ENCODE assay signal across 34 cellular contexts in the genomic region with DNA sequence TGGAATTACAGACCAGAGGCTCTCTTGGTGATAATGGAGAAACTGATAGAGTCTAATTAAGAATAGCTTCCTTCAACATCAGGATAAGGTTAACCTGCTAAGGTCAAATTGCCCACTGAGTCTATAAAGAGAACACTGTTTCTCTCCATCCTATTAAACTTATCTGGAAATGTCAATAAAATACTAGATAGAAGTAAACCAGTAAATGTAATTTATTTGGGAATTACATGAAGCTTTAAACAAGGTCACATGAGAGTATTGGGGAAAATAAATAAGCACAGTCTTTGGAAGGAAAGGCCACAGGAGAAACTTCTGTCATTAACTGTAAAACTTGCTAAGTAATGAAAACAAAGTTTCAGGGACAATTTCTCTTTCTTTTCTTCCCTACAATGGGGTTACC.
"Had no signal": no experiment of that assay in that cellular context is flagged by ENCODE, and none has a peak within 500 bp of the region (broad histone marks: within the 10 kb centered on the region; RNA-seq: fewer than 3 reads in every experiment).

No MANE protein-coding gene starts in this region.

- H3K9me3 ChIP-seq: lower lobe of right lung, pancreas, prostate gland, thyroid gland, upper lobe of left lung, vagina had no signal

- H3K27ac ChIP-seq: breast epithelium, lower lobe of right lung, pancreas, skin epidermis, thyroid gland, upper lobe of left lung, vagina had no signal

- H3K4me3 Mint-ChIP-seq: activated CD4-positive, alpha-beta memory T cell treated with anti-CD3 and anti-CD28 coated beads, Interleukin-2, amount 10 ng/mL, durations not matched to agents 7 days and 5 days; activated CD4-positive, alpha-beta T cell treated with anti-CD3 and anti-CD28 coated beads, Interleukin-2, amount 10 ng/mL, durations not matched to agents 7 days and 5 days; activated naive CD4-positive, alpha-beta T cell treated with anti-CD3 and anti-CD28 coated beads, Interleukin-2, amount 10 ng/mL, durations not matched to agents 7 days and 5 days; activated naive CD8-positive, alpha-beta T cell treated with anti-CD3 and anti-CD28 coated beads, Interleukin-2, amount 10 ng/mL, durations not matched to agents 7 days and 5 days; activated T-cell treated with anti-CD3 and anti-CD28 coated beads, Interleukin-2, amount 50 U/mL, for 24 hours; naive B cell; stimulated activated memory B cell treated with anti-CD40 and anti-IgM and Interleukin-4, amounts not matched to agents 10 μg/mL and 1 μg/mL and 100 μg/mL, for 72 hours; stimulated activated naive CD8-positive, alpha-beta T cell treated with anti-CD3 and anti-CD28 coated beads, Interleukin-15, amount 100 ng/mL, for 72 hours; T-helper 1 cell treated with Interleukin-12 subunit alpha and Interleukin-12 subunit beta and Interleukin-4 antibody, amounts not matched to agents 30 μg/mL and 1 μg/mL, for 36 hours had no signal

- DNase-seq: activated CD4-positive, alpha-beta memory T cell treated with anti-CD3 and anti-CD28 coated beads, Interleukin-2, amount 10 ng/mL, durations not matched to agents 7 days and 5 days; activated CD4-positive, alpha-beta T cell treated with anti-CD3 and anti-CD28 coated beads, Interleukin-2, amount 10 ng/mL, durations not matched to agents 7 days and 5 days; activated CD4-positive, CD25-positive, alpha-beta regulatory T cell treated with anti-CD3 and anti-CD28 coated beads, Interleukin-2, amount 50 U/mL, for 72 hours; activated CD8-positive, alpha-beta memory T cell treated with anti-CD3 and anti-CD28 coated beads, Interleukin-2, amount 50 U/mL, for 48 hours; activated gamma-delta T cell; activated naive CD4-positive, alpha-beta T cell treated with anti-CD3 and anti-CD28 coated beads, Interleukin-2, amount 10 ng/mL, durations not matched to agents 7 days and 5 days; activated naive CD8-positive, alpha-beta T cell treated with anti-CD3 and anti-CD28 coated beads, Interleukin-2, amount 10 ng/mL, durations not matched to agents 7 days and 5 days; activated T-cell treated with anti-CD3 and anti-CD28 coated beads, Interleukin-2, amount 50 U/mL, for 24 hours; amniotic stem cell; central memory CD4-positive, alpha-beta T cell; effector CD4-positive, alpha-beta T cell; erythroblast; head of caudate nucleus; hypothalamus; lower lobe of right lung; naive B cell; pancreas; retina; stimulated activated CD4-positive, alpha-beta T cell treated with anti-CD3 and anti-CD28 coated beads, Interleukin-4, amount 100 ng/mL, for 4 hours; stimulated activated CD8-positive, alpha-beta memory T cell treated with anti-CD3 and anti-CD28 coated beads, Interleukin-4, amount 100 ng/mL, for 48 hours; stimulated activated naive CD8-positive, alpha-beta T cell treated with anti-CD3 and anti-CD28 coated beads, Interleukin-15, amount 100 ng/mL, for 72 hours; substantia nigra; thyroid gland; upper lobe of left lung had no signal

- H3K4me3 ChIP-seq: breast epithelium, lower lobe of right lung, pancreas, prostate gland, skin epidermis, thyroid gland, upper lobe of left lung, vagina had no signal

- H3K27ac Mint-ChIP-seq: activated CD4-positive, alpha-beta memory T cell treated with anti-CD3 and anti-CD28 coated beads, Interleukin-2, amount 10 ng/mL, durations not matched to agents 7 days and 5 days; activated CD4-positive, alpha-beta T cell treated with anti-CD3 and anti-CD28 coated beads, Interleukin-2, amount 10 ng/mL, durations not matched to agents 7 days and 5 days; activated naive CD4-positive, alpha-beta T cell treated with anti-CD3 and anti-CD28 coated beads, Interleukin-2, amount 10 ng/mL, durations not matched to agents 7 days and 5 days; activated naive CD8-positive, alpha-beta T cell treated with anti-CD3 and anti-CD28 coated beads, Interleukin-2, amount 10 ng/mL, durations not matched to agents 7 days and 5 days; activated T-cell treated with anti-CD3 and anti-CD28 coated beads, Interleukin-2, amount 50 U/mL, for 24 hours; stimulated activated memory B cell treated with anti-CD40 and anti-IgM and Interleukin-4, amounts not matched to agents 10 μg/mL and 1 μg/mL and 100 μg/mL, for 72 hours; stimulated activated naive CD8-positive, alpha-beta T cell treated with anti-CD3 and anti-CD28 coated beads, Interleukin-15, amount 100 ng/mL, for 72 hours; T-helper 1 cell treated with Interleukin-12 subunit alpha and Interleukin-12 subunit beta and Interleukin-4 antibody, amounts not matched to agents 30 μg/mL and 1 μg/mL, for 36 hours had no signal

- H3K4me1 ChIP-seq: breast epithelium, lower lobe of right lung, prostate gland, thyroid gland, upper lobe of left lung, vagina had no signal

- H3K4me1 Mint-ChIP-seq: activated CD4-positive, alpha-beta memory T cell treated with anti-CD3 and anti-CD28 coated beads, Interleukin-2, amount 10 ng/mL, durations not matched to agents 7 days and 5 days; activated CD4-positive, alpha-beta T cell treated with anti-CD3 and anti-CD28 coated beads, Interleukin-2, amount 10 ng/mL, durations not matched to agents 7 days and 5 days; activated naive CD4-positive, alpha-beta T cell treated with anti-CD3 and anti-CD28 coated beads, Interleukin-2, amount 10 ng/mL, durations not matched to agents 7 days and 5 days; naive B cell; stimulated activated naive CD8-positive, alpha-beta T cell treated with anti-CD3 and anti-CD28 coated beads, Interleukin-15, amount 100 ng/mL, for 72 hours had no signal

- H3K36me3 ChIP-seq: breast epithelium, lower lobe of right lung, pancreas, prostate gland, thyroid gland, upper lobe of left lung, vagina had no signal

- H3K27me3 ChIP-seq: breast epithelium, pancreas, thyroid gland, upper lobe of left lung, vagina had no signal

- ATAC-seq: left lobe of liver; lower lobe of right lung; sciatic nerve; stimulated activated memory B cell treated with anti-CD40 and anti-IgM and Interleukin-4, amounts not matched to agents 10 μg/mL and 1 μg/mL and 100 μg/mL, for 72 hours; stimulated activated naive CD8-positive, alpha-beta T cell treated with anti-CD3 and anti-CD28 coated beads, Interleukin-15, amount 100 ng/mL, for 72 hours had no signal

- H3K27me3 Mint-ChIP-seq: activated CD4-positive, alpha-beta memory T cell treated with anti-CD3 and anti-CD28 coated beads, Interleukin-2, amount 10 ng/mL, durations not matched to agents 7 days and 5 days; activated CD4-positive, alpha-beta T cell treated with anti-CD3 and anti-CD28 coated beads, Interleukin-2, amount 10 ng/mL, durations not matched to agents 7 days and 5 days; activated naive CD4-positive, alpha-beta T cell treated with anti-CD3 and anti-CD28 coated beads, Interleukin-2, amount 10 ng/mL, durations not matched to agents 7 days and 5 days; activated naive CD8-positive, alpha-beta T cell treated with anti-CD3 and anti-CD28 coated beads, Interleukin-2, amount 10 ng/mL, durations not matched to agents 7 days and 5 days; activated T-cell treated with anti-CD3 and anti-CD28 coated beads, Interleukin-2, amount 50 U/mL, for 24 hours; naive B cell; stimulated activated memory B cell treated with anti-CD40 and anti-IgM and Interleukin-4, amounts not matched to agents 10 μg/mL and 1 μg/mL and 100 μg/mL, for 72 hours; stimulated activated naive CD8-positive, alpha-beta T cell treated with anti-CD3 and anti-CD28 coated beads, Interleukin-15, amount 100 ng/mL, for 72 hours had no signal

- H3K36me3 Mint-ChIP-seq: activated naive CD4-positive, alpha-beta T cell treated with anti-CD3 and anti-CD28 coated beads, Interleukin-2, amount 10 ng/mL, durations not matched to agents 7 days and 5 days had no signal

- H3K9me3 Mint-ChIP-seq: activated CD4-positive, alpha-beta memory T cell treated with anti-CD3 and anti-CD28 coated beads, Interleukin-2, amount 10 ng/mL, durations not matched to agents 7 days and 5 days; activated naive CD4-positive, alpha-beta T cell treated with anti-CD3 and anti-CD28 coated beads, Interleukin-2, amount 10 ng/mL, durations not matched to agents 7 days and 5 days; activated T-cell treated with anti-CD3 and anti-CD28 coated beads, Interleukin-2, amount 50 U/mL, for 24 hours; stimulated activated memory B cell treated with anti-CD40 and anti-IgM and Interleukin-4, amounts not matched to agents 10 μg/mL and 1 μg/mL and 100 μg/mL, for 72 hours; stimulated activated naive CD8-positive, alpha-beta T cell treated with anti-CD3 and anti-CD28 coated beads, Interleukin-15, amount 100 ng/mL, for 72 hours; T-helper 1 cell treated with Interleukin-12 subunit alpha and Interleukin-12 subunit beta and Interleukin-4 antibody, amounts not matched to agents 30 μg/mL and 1 μg/mL, for 36 hours had no signal

- FAIRE-seq: colon, endometrium, pancreas had no signal
